ENCODE assay signal across 29 cellular contexts in the genomic region with DNA sequence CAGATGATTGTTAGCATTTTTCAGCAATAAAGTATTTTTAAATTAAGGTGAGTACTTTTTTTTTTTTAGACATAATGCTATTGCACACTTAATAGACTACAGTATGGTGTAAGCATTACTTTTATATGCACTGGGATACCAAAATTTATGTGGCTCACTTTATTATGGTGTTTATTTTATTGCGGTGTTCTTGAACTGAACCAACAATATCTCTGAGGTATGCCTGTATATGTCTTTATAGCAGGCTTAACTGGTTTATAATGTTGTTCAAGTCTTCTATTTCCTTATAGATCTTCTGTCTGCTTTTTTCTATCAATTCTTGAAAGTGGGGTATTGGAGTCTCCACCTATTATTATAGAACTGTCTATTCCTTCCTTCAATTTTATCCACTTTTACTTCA.
"Had no signal": no experiment of that assay in that cellular context is flagged by ENCODE, and none has a peak within 500 bp of the region (broad histone marks: within the 10 kb centered on the region; RNA-seq: fewer than 3 reads in every experiment).

No MANE protein-coding gene starts in this region.

- H3K9me3 Mint-ChIP-seq: natural killer cell treated with Interleukin-12 subunit alpha and Interleukin-12 subunit beta and Interleukin-15 and Interleukin-18, amount 100 ng/mL, for 72 hours had no signal

- H3K4me3 ChIP-seq: ascending aorta, cardiac muscle cell, esophagus muscularis mucosa, skin epidermis, stomach, suprapubic skin, transverse colon had no signal

- DNase-seq: activated CD4-positive, alpha-beta memory T cell treated with anti-CD3 and anti-CD28 coated beads, Interleukin-2, amount 10 ng/mL, durations not matched to agents 7 days and 5 days; activated CD4-positive, alpha-beta T cell treated with anti-CD3 and anti-CD28 coated beads for 1 hour; activated CD4-positive, alpha-beta T cell treated with anti-CD3 and anti-CD28 coated beads, Interleukin-2, amount 10 ng/mL, durations not matched to agents 7 days and 5 days; activated CD8-positive, alpha-beta memory T cell treated with anti-CD3 and anti-CD28 coated beads, Interleukin-2, amount 50 U/mL, for 48 hours; activated gamma-delta T cell; activated naive CD4-positive, alpha-beta T cell treated with anti-CD3 and anti-CD28 coated beads, Interleukin-2, amount 10 ng/mL, durations not matched to agents 7 days and 5 days; activated naive CD8-positive, alpha-beta T cell treated with anti-CD3 and anti-CD28 coated beads, Interleukin-2, amount 10 ng/mL, durations not matched to agents 7 days and 5 days; activated T-cell treated with anti-CD3 and anti-CD28 coated beads, Interleukin-2, amount 50 U/mL, for 24 hours; cortex of kidney; endodermal cell; foreskin keratinocyte; retina; stimulated activated CD4-positive, alpha-beta T cell treated with anti-CD3 and anti-CD28 coated beads, Interleukin-12 subunit alpha, Interleukin-12 subunit beta, amount 100 ng/mL, for 4 hours; stimulated activated CD4-positive, alpha-beta T cell treated with anti-CD3 and anti-CD28 coated beads, Interleukin-4, amount 100 ng/mL, for 24 hours; stimulated activated naive B cell treated with anti-CD40 and anti-IgM and Interleukin-4, amounts not matched to agents 10 μg/mL and 1 μg/mL and 100 μg/mL, for 72 hours; stomach; SW 1271; T1000; transverse colon had no signal

- H3K4me1 Mint-ChIP-seq: WTC11 had no signal

- H3K27me3 ChIP-seq: ascending aorta, cardiac muscle cell, esophagus muscularis mucosa, foreskin keratinocyte, stomach, suprapubic skin, transverse colon had no signal

- H3K27ac Mint-ChIP-seq: activated CD4-positive, alpha-beta memory T cell treated with anti-CD3 and anti-CD28 coated beads, Interleukin-2, amount 10 ng/mL, durations not matched to agents 7 days and 5 days; activated CD4-positive, alpha-beta T cell treated with anti-CD3 and anti-CD28 coated beads, Interleukin-2, amount 10 ng/mL, durations not matched to agents 7 days and 5 days; activated naive CD4-positive, alpha-beta T cell treated with anti-CD3 and anti-CD28 coated beads, Interleukin-2, amount 10 ng/mL, durations not matched to agents 7 days and 5 days; activated naive CD8-positive, alpha-beta T cell treated with anti-CD3 and anti-CD28 coated beads, Interleukin-2, amount 10 ng/mL, durations not matched to agents 7 days and 5 days; activated T-cell treated with anti-CD3 and anti-CD28 coated beads, Interleukin-2, amount 50 U/mL, for 24 hours; endodermal cell; stimulated activated naive B cell treated with anti-CD40 and anti-IgM and Interleukin-4, amounts not matched to agents 10 μg/mL and 1 μg/mL and 100 μg/mL, for 72 hours; WTC11 had no signal

- H3K36me3 ChIP-seq: cardiac muscle cell had no signal

- ATAC-seq: foreskin keratinocyte; natural killer cell treated with Interleukin-12 subunit alpha and Interleukin-12 subunit beta and Interleukin-15 and Interleukin-18, amount 100 ng/mL, for 72 hours; sciatic nerve; stimulated activated naive B cell treated with anti-CD40 and anti-IgM and Interleukin-4, amounts not matched to agents 10 μg/mL and 1 μg/mL and 100 μg/mL, for 72 hours; WTC11 had no signal

- H3K4me1 ChIP-seq: foreskin keratinocyte, suprapubic skin had no signal

- H3K27me3 Mint-ChIP-seq: activated CD4-positive, alpha-beta memory T cell treated with anti-CD3 and anti-CD28 coated beads, Interleukin-2, amount 10 ng/mL, durations not matched to agents 7 days and 5 days; activated CD4-positive, alpha-beta T cell treated with anti-CD3 and anti-CD28 coated beads, Interleukin-2, amount 10 ng/mL, durations not matched to agents 7 days and 5 days; activated naive CD4-positive, alpha-beta T cell treated with anti-CD3 and anti-CD28 coated beads, Interleukin-2, amount 10 ng/mL, durations not matched to agents 7 days and 5 days; activated naive CD8-positive, alpha-beta T cell treated with anti-CD3 and anti-CD28 coated beads, Interleukin-2, amount 10 ng/mL, durations not matched to agents 7 days and 5 days; activated T-cell treated with anti-CD3 and anti-CD28 coated beads, Interleukin-2, amount 50 U/mL, for 24 hours; brain; natural killer cell treated with Interleukin-12 subunit alpha and Interleukin-12 subunit beta and Interleukin-15 and Interleukin-18, amount 100 ng/mL, for 72 hours; stimulated activated naive B cell treated with anti-CD40 and anti-IgM and Interleukin-4, amounts not matched to agents 10 μg/mL and 1 μg/mL and 100 μg/mL, for 72 hours had no signal

- H3K27ac ChIP-seq: ascending aorta, cardiac muscle cell, esophagus muscularis mucosa, foreskin keratinocyte, skin epidermis, stomach, suprapubic skin, transverse colon had no signal

- H3K4me3 Mint-ChIP-seq: activated CD4-positive, alpha-beta memory T cell treated with anti-CD3 and anti-CD28 coated beads, Interleukin-2, amount 10 ng/mL, durations not matched to agents 7 days and 5 days; activated CD4-positive, alpha-beta T cell treated with anti-CD3 and anti-CD28 coated beads, Interleukin-2, amount 10 ng/mL, durations not matched to agents 7 days and 5 days; activated naive CD4-positive, alpha-beta T cell treated with anti-CD3 and anti-CD28 coated beads, Interleukin-2, amount 10 ng/mL, durations not matched to agents 7 days and 5 days; activated naive CD8-positive, alpha-beta T cell treated with anti-CD3 and anti-CD28 coated beads, Interleukin-2, amount 10 ng/mL, durations not matched to agents 7 days and 5 days; activated T-cell treated with anti-CD3 and anti-CD28 coated beads, Interleukin-2, amount 50 U/mL, for 24 hours; endodermal cell; natural killer cell treated with Interleukin-12 subunit alpha and Interleukin-12 subunit beta and Interleukin-15 and Interleukin-18, amount 100 ng/mL, for 72 hours; stimulated activated naive B cell treated with anti-CD40 and anti-IgM and Interleukin-4, amounts not matched to agents 10 μg/mL and 1 μg/mL and 100 μg/mL, for 72 hours; T-helper 1 cell treated with Interleukin-12 subunit alpha and Interleukin-12 subunit beta and Interleukin-4 antibody, amounts not matched to agents 30 μg/mL and 1 μg/mL, for 36 hours; WTC11 had no signal
